In the genomic region with DNA sequence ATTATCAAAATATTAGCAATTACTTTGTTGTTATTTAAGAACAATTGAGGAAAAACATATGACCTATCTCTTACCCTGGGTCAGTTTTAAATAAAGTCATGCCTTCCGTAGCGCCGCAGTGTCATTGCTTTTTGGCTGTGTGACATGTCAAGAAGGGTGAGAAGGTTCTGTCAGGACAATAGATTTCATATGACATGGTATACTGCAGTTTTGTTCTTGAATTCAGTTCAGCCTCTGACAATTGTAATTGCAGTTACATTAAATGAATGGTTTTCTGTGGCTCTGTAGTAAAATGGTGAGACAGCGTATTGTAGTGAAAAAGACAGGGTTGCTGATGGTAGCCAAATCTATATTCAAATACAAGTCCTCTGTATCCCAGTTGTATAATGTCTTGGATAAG, we compare ENCODE assay signal across 28 cellular contexts.
"Had no signal": no experiment of that assay in that cellular context is flagged by ENCODE, and none has a peak within 500 bp of the region (broad histone marks: within the 10 kb centered on the region; RNA-seq: fewer than 3 reads in every experiment).

No MANE protein-coding gene starts in this region.

- H3K4me1 Mint-ChIP-seq: endodermal cell had no signal

- H3K4me3 Mint-ChIP-seq: dendritic cell treated with granulocyte-macrophage colony-stimulating factor and Interleukin-4, amounts not matched to agents 40 ng/mL and 50 ng/mL, for 4 days; effector memory CD8-positive, alpha-beta T cell; endodermal cell had no signal

- DNase-seq: colonic mucosa; cortex of kidney; dermis blood vessel endothelial cell; dorsolateral prefrontal cortex; effector CD4-positive, alpha-beta T cell; effector CD8-positive, alpha-beta T cell; effector memory CD4-positive, alpha-beta T cell; effector memory CD8-positive, alpha-beta T cell; endodermal cell; erythroblast; esophagus squamous epithelium; foreskin fibroblast; foreskin keratinocyte; foreskin melanocyte; gastrocnemius medialis; glutamatergic neuron; head of caudate nucleus; heart left ventricle; heart right ventricle had no signal

- FAIRE-seq: colon, endothelial cell of umbilical vein, frontal cortex had no signal

- H3K27ac ChIP-seq: colonic mucosa, coronary artery, dorsolateral prefrontal cortex, epithelial cell of prostate, esophagus muscularis mucosa, esophagus squamous epithelium, foreskin keratinocyte, gastrocnemius medialis, gastroesophageal sphincter, heart left ventricle, heart right ventricle had no signal

- H3K4me1 ChIP-seq: colonic mucosa, esophagus muscularis mucosa, esophagus squamous epithelium, foreskin keratinocyte, gastrocnemius medialis, gastroesophageal sphincter, heart left ventricle, heart right ventricle had no signal

- H3K9me3 ChIP-seq: colonic mucosa, esophagus muscularis mucosa, esophagus squamous epithelium, gastrocnemius medialis, gastroesophageal sphincter had no signal

- ATAC-seq: effector memory CD8-positive, alpha-beta T cell; esophagus mucosa; foreskin keratinocyte; gastrocnemius medialis; gastroesophageal sphincter; heart left ventricle; heart right ventricle had no signal

- H3K4me3 ChIP-seq: colonic mucosa, coronary artery, dorsolateral prefrontal cortex, esophagus muscularis mucosa, esophagus squamous epithelium, gastrocnemius medialis, gastroesophageal sphincter, heart left ventricle, heart right ventricle had no signal

- H3K27ac Mint-ChIP-seq: dendritic cell treated with granulocyte-macrophage colony-stimulating factor and Interleukin-4, amounts not matched to agents 40 ng/mL and 50 ng/mL, for 4 days; effector memory CD8-positive, alpha-beta T cell; endodermal cell had no signal

- H3K27me3 Mint-ChIP-seq: dendritic cell treated with granulocyte-macrophage colony-stimulating factor and Interleukin-4, amounts not matched to agents 40 ng/mL and 50 ng/mL, for 4 days; effector memory CD8-positive, alpha-beta T cell had no signal

- H3K36me3 ChIP-seq: colonic mucosa, esophagus muscularis mucosa, esophagus squamous epithelium, gastrocnemius medialis, gastroesophageal sphincter, heart left ventricle, heart right ventricle had no signal

- H3K9me3 Mint-ChIP-seq: dendritic cell treated with granulocyte-macrophage colony-stimulating factor and Interleukin-4, amounts not matched to agents 40 ng/mL and 50 ng/mL, for 4 days; endodermal cell had no signal

- H3K27me3 ChIP-seq: colonic mucosa, dorsolateral prefrontal cortex, esophagus muscularis mucosa, esophagus squamous epithelium, foreskin keratinocyte, gastrocnemius medialis, gastroesophageal sphincter, heart left ventricle, heart right ventricle had no signal
